ENCODE assay signal across 23 cellular contexts in the genomic region with DNA sequence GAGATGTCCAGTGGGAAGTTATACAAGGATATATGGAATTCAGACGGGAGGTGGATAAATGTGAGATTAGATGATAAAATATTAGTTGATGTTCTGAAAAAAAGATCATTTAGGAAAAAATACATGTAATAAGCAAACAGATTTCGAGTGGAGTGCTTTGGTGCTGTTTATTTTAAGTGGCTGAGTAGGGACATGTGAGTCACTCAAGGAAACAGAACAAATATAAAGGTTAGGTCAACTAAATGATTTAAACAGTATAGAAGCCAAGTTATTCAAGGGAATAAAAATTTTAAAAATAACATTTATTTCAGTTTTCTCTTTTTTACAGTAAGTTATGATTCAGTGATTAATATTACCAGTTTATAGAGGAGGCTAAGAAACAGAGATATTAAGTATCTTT.
"Had no signal": no experiment of that assay in that cellular context is flagged by ENCODE, and none has a peak within 500 bp of the region (broad histone marks: within the 10 kb centered on the region; RNA-seq: fewer than 3 reads in every experiment).

No MANE protein-coding gene starts in this region.

- H3K36me3 ChIP-seq: heart right ventricle, lower lobe of right lung, right lobe of liver, stomach, suprapubic skin, tibial nerve, WERI-Rb-1 had no signal

- H3K4me1 ChIP-seq: heart right ventricle, right lobe of liver, suprapubic skin, tibial nerve had no signal

- H3K9me3 ChIP-seq: heart right ventricle, lower lobe of right lung, right lobe of liver, stomach, suprapubic skin had no signal

- H3K27ac ChIP-seq: heart right ventricle, lower lobe of right lung, right lobe of liver, skin epidermis, stomach, suprapubic skin, tibial nerve, WERI-Rb-1 had no signal

- DNase-seq: activated CD4-positive, alpha-beta T cell treated with anti-CD3 and anti-CD28 coated beads for 36 hours; activated CD4-positive, alpha-beta T cell treated with anti-CD3 and anti-CD28 coated beads, Interleukin-2, amount 50 U/mL, for 4 hours; activated CD8-positive, alpha-beta memory T cell treated with anti-CD3 and anti-CD28 coated beads for 24 hours; activated CD8-positive, alpha-beta memory T cell treated with anti-CD3 and anti-CD28 coated beads, Interleukin-2, amount 50 U/mL, for 4 hours; activated T-cell treated with anti-CD3 and anti-CD28 coated beads, Interleukin-2, amount 50 U/mL, for 24 hours; cerebellar nuclear complex; cortex of kidney; endodermal cell; foreskin fibroblast; heart right ventricle; islet precursor cell; lower lobe of right lung; naive B cell; nucleus accumbens; right lobe of liver; stomach; WERI-Rb-1 had no signal

- H3K27me3 ChIP-seq: heart right ventricle, right lobe of liver, suprapubic skin, tibial nerve had no signal

- ATAC-seq: activated CD4-positive, alpha-beta T cell treated with anti-CD3 and anti-CD28 coated beads for 36 hours; activated naive CD4-positive, alpha-beta T cell treated with anti-CD3 and anti-CD28 coated beads, Interleukin-2, amount 50 U/mL, for 72 hours; activated T-helper 17 cell treated with anti-CD3 and anti-CD28 coated beads, Interleukin-2, amount 50 U/mL, for 72 hours; right lobe of liver; stimulated activated memory B cell treated with anti-CD40 and anti-IgM and Interleukin-4, amounts not matched to agents 10 μg/mL and 1 μg/mL and 100 μg/mL, for 72 hours had no signal

- H3K4me3 ChIP-seq: heart right ventricle, lower lobe of right lung, right lobe of liver, skin epidermis, stomach, suprapubic skin, tibial nerve had no signal
